1 cellular context compared by ENCODE assay signal in the genomic region with DNA sequence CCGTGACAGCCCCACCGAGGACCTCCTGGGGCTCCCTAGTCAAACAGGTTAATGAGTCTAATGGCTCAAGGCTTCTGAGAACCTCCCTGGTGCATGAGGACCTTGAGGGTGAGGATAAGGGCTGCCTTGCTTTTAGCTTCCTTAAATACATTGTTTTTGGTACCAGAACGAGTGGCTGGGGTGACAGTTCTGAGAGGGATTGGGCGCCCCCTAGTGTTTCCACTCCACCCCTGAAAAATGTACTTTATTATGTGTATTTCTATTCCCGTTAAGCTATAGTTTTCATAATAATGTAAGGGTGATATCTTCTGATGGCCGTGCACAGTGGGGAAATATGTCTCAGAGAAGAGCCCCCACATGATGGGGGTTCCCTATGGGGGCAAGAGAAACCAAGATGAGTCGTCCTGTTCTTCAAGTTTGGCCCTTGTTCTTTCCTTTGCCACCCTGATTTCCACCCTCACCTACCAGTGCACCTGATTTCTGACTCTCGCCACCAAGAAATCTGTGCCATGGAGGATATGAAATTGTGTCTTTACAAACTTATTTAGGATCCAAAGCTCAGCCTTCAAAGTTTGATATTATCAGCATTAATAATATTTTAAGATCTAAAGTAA.
TF ChIP-seq lines count a peak whose summit lies in the region.

No MANE protein-coding gene starts in this region.

TF ChIP-seq in WTC11, 78 proteins besides CTCF, POLR2A, EP300 and RAD21 (continued from another document):
- no peak for TF ChIP-seq ZMAT4 (CRISPR knock-in tag; IDR thresholded peaks at IDR 0.05)
- TF ChIP-seq ZNF317 (CRISPR knock-in tag; IDR thresholded peaks at IDR 0.05; ENCODE audit: borderline replicate concordance, low read depth): no peak
- no peak for TF ChIP-seq TP53 (CRISPR knock-in tag; IDR thresholded peaks at IDR 0.05)
TF ChIP-seq in WTC11: peak in this region for 0.
